ENCODE assay signal across 23 cellular contexts in genomic region chr3:52357151-52358080, GRCh38.
"Had no signal": no experiment of that assay in that cellular context is flagged by ENCODE, and none has a peak within 500 bp of the region (broad histone marks: within the 10 kb centered on the region; RNA-seq: fewer than 3 reads in every experiment).

No MANE protein-coding gene starts in this region.

- DNase-seq: activated CD4-positive, alpha-beta T cell treated with anti-CD3 and anti-CD28 coated beads for 1 hour; activated CD4-positive, alpha-beta T cell treated with anti-CD3 and anti-CD28 coated beads, Interleukin-2, amount 50 U/mL, for 1 hour; activated CD8-positive, alpha-beta memory T cell treated with anti-CD3 and anti-CD28 coated beads for 24 hours; activated CD8-positive, alpha-beta memory T cell treated with anti-CD3 and anti-CD28 coated beads, Interleukin-2, amount 50 U/mL, for 4 hours; activated T-cell treated with anti-CD3 and anti-CD28 coated beads, Interleukin-2, amount 50 U/mL, for 24 hours; amniotic stem cell; dermis blood vessel endothelial cell; effector CD8-positive, alpha-beta T cell; foreskin keratinocyte; mammary epithelial cell; natural killer cell; ovary; stimulated activated CD4-positive, alpha-beta T cell treated with anti-CD3 and anti-CD28 coated beads, Interleukin-2, amount 100 ng/mL, for 24 hours; stomach; transverse colon had no signal

- H3K4me1 ChIP-seq: foreskin keratinocyte, left lung, right lobe of liver, stomach, suprapubic skin, transverse colon had no signal

- H3K27me3 ChIP-seq: foreskin keratinocyte, left lung, ovary, right lobe of liver, stomach, suprapubic skin, transverse colon had no signal

- H3K9me3 Mint-ChIP-seq: activated T-cell treated with anti-CD3 and anti-CD28 coated beads, Interleukin-2, amount 50 U/mL, for 24 hours; activated T-helper 17 cell treated with anti-CD3 and anti-CD28 coated beads, Interleukin-2, amount 50 U/mL, for 72 hours; mesothelial cell of epicardium; natural killer cell; stimulated activated memory B cell treated with anti-CD40 and anti-IgM and Interleukin-4, amounts not matched to agents 10 μg/mL and 1 μg/mL and 100 μg/mL, for 72 hours had no signal

- H3K36me3 Mint-ChIP-seq: mesothelial cell of epicardium, natural killer cell had no signal

- H3K27ac Mint-ChIP-seq: activated naive CD8-positive, alpha-beta T cell; activated T-cell treated with anti-CD3 and anti-CD28 coated beads, Interleukin-2, amount 50 U/mL, for 24 hours; activated T-helper 17 cell treated with anti-CD3 and anti-CD28 coated beads, Interleukin-2, amount 50 U/mL, for 72 hours; mesothelial cell of epicardium; natural killer cell; stimulated activated memory B cell treated with anti-CD40 and anti-IgM and Interleukin-4, amounts not matched to agents 10 μg/mL and 1 μg/mL and 100 μg/mL, for 72 hours had no signal

- H3K27ac ChIP-seq: foreskin keratinocyte, left lung, ovary, right lobe of liver, skin epidermis, stomach, suprapubic skin, transverse colon had no signal

- ATAC-seq: activated T-helper 17 cell treated with anti-CD3 and anti-CD28 coated beads, Interleukin-2, amount 50 U/mL, for 72 hours; foreskin keratinocyte; left lung; natural killer cell; right lobe of liver; stimulated activated memory B cell treated with anti-CD40 and anti-IgM and Interleukin-4, amounts not matched to agents 10 μg/mL and 1 μg/mL and 100 μg/mL, for 72 hours had no signal

- H3K4me3 Mint-ChIP-seq: activated naive CD8-positive, alpha-beta T cell; activated T-cell treated with anti-CD3 and anti-CD28 coated beads, Interleukin-2, amount 50 U/mL, for 24 hours; activated T-helper 17 cell treated with anti-CD3 and anti-CD28 coated beads, Interleukin-2, amount 50 U/mL, for 72 hours; mesothelial cell of epicardium; natural killer cell; stimulated activated memory B cell treated with anti-CD40 and anti-IgM and Interleukin-4, amounts not matched to agents 10 μg/mL and 1 μg/mL and 100 μg/mL, for 72 hours had no signal

- H3K4me1 Mint-ChIP-seq: activated T-helper 17 cell treated with anti-CD3 and anti-CD28 coated beads, Interleukin-2, amount 50 U/mL, for 72 hours; mesothelial cell of epicardium; natural killer cell; stimulated activated memory B cell treated with anti-CD40 and anti-IgM and Interleukin-4, amounts not matched to agents 10 μg/mL and 1 μg/mL and 100 μg/mL, for 72 hours had no signal

- H3K36me3 ChIP-seq: ovary had no signal

- H3K4me3 ChIP-seq: left lung, ovary, right lobe of liver, skin epidermis, stomach, suprapubic skin, transverse colon had no signal

- H3K9me3 ChIP-seq: left lung, ovary, right lobe of liver, stomach, suprapubic skin, transverse colon had no signal
